ENCODE assay signal across 34 cellular contexts in genomic region chr14:87391066-87391465, GRCh38.
"Had no signal": no experiment of that assay in that cellular context is flagged by ENCODE, and none has a peak within 500 bp of the region (broad histone marks: within the 10 kb centered on the region; RNA-seq: fewer than 3 reads in every experiment).

No MANE protein-coding gene starts in this region.

- H3K4me3 ChIP-seq: MG63 had no signal

- H3K9me3 ChIP-seq: MG63 had no signal

- H3K36me3 ChIP-seq: MG63 had no signal

- H3K27me3 ChIP-seq: MG63 had no signal

- DNase-seq: Karpas-422, Kasumi-1, MG63, MM.1S, MV-4-11, NCI-H1048, NCI-H1092, NCI-H1092 treated with DMSO at 0.1 percent for 48 hours, NCI-H1105, NCI-H1105 treated with DMSO at 0.1 percent for 48 hours, NCI-H1417, NCI-H1417 treated with DMSO at 0.1 percent for 48 hours, NCI-H1436, NCI-H1436 treated with DMSO at 0.1 percent for 48 hours, NCI-H146, NCI-H1694, NCI-H1694 treated with DMSO at 0.1 percent for 48 hours, NCI-H187, NCI-H187 treated with DMSO at 0.1 percent for 48 hours, NCI-H1930, NCI-H2029, NCI-H2029 treated with DMSO at 0.1 percent for 48 hours, NCI-H2081, NCI-H2081 treated with DMSO at 0.1 percent for 48 hours, NCI-H2107, NCI-H2171, NCI-H2171 treated with DMSO at 0.1 percent for 48 hours, NCI-H226, NCI-H345, NCI-H446, NCI-H446 treated with DMSO at 0.1 percent for 48 hours, NCI-H510A, NCI-H510A treated with DMSO at 0.1 percent for 48 hours had no signal

- H3K4me2 ChIP-seq: KMS-11 had no signal

- H3K27ac ChIP-seq: KMS-11 had no signal
